Comparison of ENCODE assay signal across 17 cellular contexts in genomic region chr16:76818611-76819181, GRCh38.
DNase-seq lines count a peak whose midpoint lies in the region; ATAC-seq and TF ChIP-seq lines count a peak whose summit lies in the region.
"Had no signal": no experiment of that assay in that cellular context is flagged by ENCODE, and none has a peak within 500 bp of the region (broad histone marks: within the 10 kb centered on the region; RNA-seq: fewer than 3 reads in every experiment).

No MANE protein-coding gene starts in this region.

- H3K4me1 Mint-ChIP-seq in activated naive CD4-positive, alpha-beta T cell treated with anti-CD3 and anti-CD28 coated beads, Interleukin-2, amount 50 U/mL, for 24 hours, result no peaks in the 10 kb centered on the region
- H3K4me1 Mint-ChIP-seq: B cell had no signal

- H3K27ac Mint-ChIP-seq in activated naive CD4-positive, alpha-beta T cell treated with anti-CD3 and anti-CD28 coated beads, Interleukin-2, amount 50 U/mL, for 24 hours, result peak overlapping the region; percentile 3
- H3K27ac Mint-ChIP-seq: B cell; CD8-positive, alpha-beta T cell had no signal

- peaks cover 9% of the 10 kb centered on the region for H3K9me3 Mint-ChIP-seq in activated naive CD4-positive, alpha-beta T cell treated with anti-CD3 and anti-CD28 coated beads, Interleukin-2, amount 50 U/mL, for 24 hours

- H3K27me3 Mint-ChIP-seq in activated naive CD4-positive, alpha-beta T cell treated with anti-CD3 and anti-CD28 coated beads, Interleukin-2, amount 50 U/mL, for 24 hours, result no peaks in the 10 kb centered on the region
- H3K27me3 Mint-ChIP-seq: B cell had no signal

- no peak for ATAC-seq in left ventricle myocardium superior
- no peak for ATAC-seq in GM21576 (IDR thresholded peaks at IDR 0.05; ENCODE audit: unreplicated experiment)
- ATAC-seq: CD8-positive, alpha-beta T cell; GM12878; HepG2 had no signal

- DNase-seq in activated naive CD4-positive, alpha-beta T cell (lab: John Stamatoyannopoulos, UW), result no peak
- DNase-seq in fibroblast of mammary gland (ENCODE audit: low read depth) (peak; percentile 17), middle frontal gyrus (ENCODE audit: extremely low spot score, low spot score) (peak; percentile 33), left ventricle myocardium superior (no peak)
- DNase-seq: CD8-positive, alpha-beta T cell; DMS 273 treated with DMSO at 0.1 percent for 48 hours; DMS53; DND-41; EL; GM23248 had no signal

- H3K36me3 Mint-ChIP-seq in activated naive CD4-positive, alpha-beta T cell treated with anti-CD3 and anti-CD28 coated beads, Interleukin-2, amount 50 U/mL, for 24 hours, result no peaks in the 10 kb centered on the region
- H3K36me3 Mint-ChIP-seq: CD8-positive, alpha-beta T cell had no signal

- intact Hi-C loops in left ventricle myocardium superior (cut with micrococcal nuclease), result no loop called here

- H3K4me3 Mint-ChIP-seq in activated naive CD4-positive, alpha-beta T cell treated with anti-CD3 and anti-CD28 coated beads, Interleukin-2, amount 50 U/mL, for 24 hours, result no peak overlapping the region
- H3K4me3 Mint-ChIP-seq: B cell; CD8-positive, alpha-beta T cell had no signal

- no peak overlapping the region for H3K4me3 ChIP-seq in fibroblast of mammary gland (ENCODE audit: control insufficient read depth, low read depth, low read length)
- H3K4me3 ChIP-seq: BLaER1 treated with 17β-estradiol and CSF1 and Interleukin-3, amounts not matched to agents 10 nM and 100 nM; GM12878; GM23248; HAP-1 had no signal

- no peak for TF ChIP-seq CTCF in fibroblast of mammary gland (conservative IDR thresholded peaks at IDR 0.05; ENCODE audit: control insufficient read depth, insufficient read depth, low read depth, low read length)

Comparison
In these comparisons a context has a peak if more than half of its experiments do, and no peak if none do; other contexts are left out.
1. DNase-seq: peak in fibroblast of mammary gland (single experiment) and middle frontal gyrus (single experiment); none in activated naive CD4-positive, alpha-beta T cell (0 of 4) and left ventricle myocardium superior (single experiment).